Comparison of ENCODE assay signal across 8 cellular contexts in genomic region chr3:157127831-157128767, GRCh38. TPM values are rescaled to one million over a fixed set of nuclear protein-coding genes. Genes with fewer than 3 reads are reported as not detected.
DNase-seq lines count a peak whose midpoint lies in the region; ATAC-seq and TF ChIP-seq lines count a peak whose summit lies in the region.

No MANE protein-coding gene starts in this region.

- CTCF ChIA-PET in activated CD4-positive, alpha-beta T cell treated with anti-CD3 and anti-CD28 coated beads, Interleukin-2, amount 10 ng/mL, durations not matched to agents 7 days and 5 days (lab: Charles Lee) = interaction anchor here (1.4 to 13.7 kb wide), 4 partner anchors 10 to 36 kb away, joined by 3 to 160 read pairs (median 20); no protein-coding TSS in a partner anchor

- H3K27ac Mint-ChIP-seq in activated CD4-positive, alpha-beta T cell treated with anti-CD3 and anti-CD28 coated beads, Interleukin-2, amount 10 ng/mL, durations not matched to agents 7 days and 5 days = peak overlapping the region; percentile 97
- peak overlapping the region; percentile 82 to 93 (median 91) for H3K27ac Mint-ChIP-seq in nephron

- no peaks in the 10 kb centered on the region for H3K9me3 Mint-ChIP-seq in activated CD4-positive, alpha-beta T cell treated with anti-CD3 and anti-CD28 coated beads, Interleukin-2, amount 10 ng/mL, durations not matched to agents 7 days and 5 days
- no peaks in the 10 kb centered on the region for H3K9me3 Mint-ChIP-seq in nephron

- H3K36me3 ChIP-seq in KOPT-K1 (ENCODE audit: insufficient read depth, low read length) (no peaks in the 10 kb centered on the region), duodenal mucosa (ENCODE audit: control insufficient read depth in 1 of 2, insufficient read depth in 2 of 2, low read length in 2 of 2) (no peaks in the 10 kb centered on the region)

- peak overlapping the region in 1 of 2 donors; percentile 16 for H3K4me3 ChIP-seq in duodenal mucosa (ENCODE audit: low read depth in 1 of 2, low read length in 2 of 2)

- peak overlapping the region in 1 of 2 donors; percentile 39 for H3K9ac ChIP-seq in duodenal mucosa (ENCODE audit: low read depth in 1 of 2, low read length in 2 of 2)

- no peaks in the 10 kb centered on the region for H3K27me3 Mint-ChIP-seq in activated CD4-positive, alpha-beta T cell treated with anti-CD3 and anti-CD28 coated beads, Interleukin-2, amount 10 ng/mL, durations not matched to agents 7 days and 5 days
- H3K27me3 Mint-ChIP-seq in nephron (ENCODE audit: low read depth) = no peaks in the 10 kb centered on the region

- peaks cover 76% of the 10 kb centered on the region for H3K4me1 Mint-ChIP-seq in activated CD4-positive, alpha-beta T cell treated with anti-CD3 and anti-CD28 coated beads, Interleukin-2, amount 10 ng/mL, durations not matched to agents 7 days and 5 days
- H3K4me1 Mint-ChIP-seq in nephron = peaks cover 66% of the 10 kb centered on the region

- H3K27me3 ChIP-seq in duodenal mucosa (ENCODE audit: control insufficient read depth in 1 of 2, insufficient read depth in 2 of 2, low read length in 2 of 2) = no peaks in the 10 kb centered on the region

- H3K4me3 Mint-ChIP-seq in activated CD4-positive, alpha-beta T cell treated with anti-CD3 and anti-CD28 coated beads, Interleukin-2, amount 10 ng/mL, durations not matched to agents 7 days and 5 days = peak overlapping the region; percentile 56
- H3K4me3 Mint-ChIP-seq in nephron = no peak overlapping the region

- peak; percentile 75 for DNase-seq in activated CD4-positive, alpha-beta T cell treated with anti-CD3 and anti-CD28 coated beads, Interleukin-2, amount 10 ng/mL, durations not matched to agents 7 days and 5 days
- DNase-seq in NCI-H2227 treated with DMSO at 0.1 percent for 48 hours (lab: John Stamatoyannopoulos, UW) = no peak

- no peaks in the 10 kb centered on the region for H3K36me3 Mint-ChIP-seq in activated CD4-positive, alpha-beta T cell treated with anti-CD3 and anti-CD28 coated beads, Interleukin-2, amount 10 ng/mL, durations not matched to agents 7 days and 5 days (ENCODE audit: low read depth)
- no peaks in the 10 kb centered on the region for H3K36me3 Mint-ChIP-seq in nephron (ENCODE audit: low read depth)

- H3K9me3 ChIP-seq in KOPT-K1 (ENCODE audit: insufficient read depth, low read length, poor library complexity, severe bottlenecking) (no peaks in the 10 kb centered on the region), duodenal mucosa (ENCODE audit: control insufficient read depth in 1 of 2, low read length in 2 of 2) (no peaks in the 10 kb centered on the region)

- H3K4me1 ChIP-seq in duodenal mucosa (ENCODE audit: control insufficient read depth in 1 of 2, insufficient read depth in 2 of 2, low read length in 2 of 2) = peaks cover 64 to 65% of the 10 kb centered on the region in 2 donors

- no peak for TF ChIP-seq CTCF in nephron (IDR thresholded peaks at IDR 0.05; ENCODE audit: unreplicated experiment in 3 of 3)

- H3K27ac ChIP-seq in KOPT-K1 (ENCODE audit: low read depth, low read length, poor library complexity, severe bottlenecking) (peak overlapping the region; percentile 89), duodenal mucosa (ENCODE audit: low read depth, low read length) (peak overlapping the region; percentile 53), temporal lobe (ENCODE audit: low read depth, low read length) (peak overlapping the region; percentile 98)

- ATAC-seq in GM19043 (IDR thresholded peaks at IDR 0.05; ENCODE audit: low read depth, unreplicated experiment) = peak; percentile 50
- no peak for ATAC-seq in GM21526 (IDR thresholded peaks at IDR 0.05; ENCODE audit: low FRiP score, unreplicated experiment)

- POLR2A ChIA-PET in activated CD4-positive, alpha-beta T cell treated with anti-CD3 and anti-CD28 coated beads, Interleukin-2, amount 10 ng/mL, durations not matched to agents 7 days and 5 days (lab: Charles Lee) = interaction anchor here (0.9 kb wide), 1 partner anchor 9 kb away, joined by 8 read pairs; no protein-coding TSS in a partner anchor

RNA-seq across cellular contexts. Expression of gene CCNL1, which starts 31.8 kb away (rescaled TPM):
- total RNA-seq in activated CD4-positive, alpha-beta T cell treated with anti-CD3 and anti-CD28 coated beads, Interleukin-2, amount 10 ng/mL, durations not matched to agents 7 days and 5 days = 100 to 1,000 TPM; 220 to 258 TPM
- 68.1 TPM for total RNA-seq in temporal lobe
